1 cellular context compared by ENCODE assay signal in the genomic region with DNA sequence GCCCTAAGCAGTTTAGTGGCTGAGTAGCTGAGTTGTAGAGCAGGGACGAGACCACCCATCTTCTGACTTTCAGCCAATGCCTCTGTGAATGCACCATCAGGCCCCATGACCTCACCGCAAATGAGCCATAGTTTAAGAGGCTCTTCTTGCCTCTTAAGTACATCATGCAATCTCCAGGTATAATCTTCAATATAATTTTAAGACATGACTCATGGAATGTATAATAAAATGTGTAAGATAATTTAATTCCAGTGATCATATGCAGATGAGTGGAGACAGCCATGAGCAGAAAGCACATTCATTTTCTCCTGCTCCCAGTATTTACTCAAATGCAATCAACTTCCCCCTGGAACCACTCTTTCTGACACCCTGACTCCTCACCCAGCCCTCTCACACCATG.
TF ChIP-seq lines count a peak whose summit lies in the region.

No MANE protein-coding gene starts in this region.

TF ChIP-seq in WTC11, 78 proteins besides CTCF, POLR2A, EP300 and RAD21 (continued from another document):
- TF ChIP-seq, protein P1, sequence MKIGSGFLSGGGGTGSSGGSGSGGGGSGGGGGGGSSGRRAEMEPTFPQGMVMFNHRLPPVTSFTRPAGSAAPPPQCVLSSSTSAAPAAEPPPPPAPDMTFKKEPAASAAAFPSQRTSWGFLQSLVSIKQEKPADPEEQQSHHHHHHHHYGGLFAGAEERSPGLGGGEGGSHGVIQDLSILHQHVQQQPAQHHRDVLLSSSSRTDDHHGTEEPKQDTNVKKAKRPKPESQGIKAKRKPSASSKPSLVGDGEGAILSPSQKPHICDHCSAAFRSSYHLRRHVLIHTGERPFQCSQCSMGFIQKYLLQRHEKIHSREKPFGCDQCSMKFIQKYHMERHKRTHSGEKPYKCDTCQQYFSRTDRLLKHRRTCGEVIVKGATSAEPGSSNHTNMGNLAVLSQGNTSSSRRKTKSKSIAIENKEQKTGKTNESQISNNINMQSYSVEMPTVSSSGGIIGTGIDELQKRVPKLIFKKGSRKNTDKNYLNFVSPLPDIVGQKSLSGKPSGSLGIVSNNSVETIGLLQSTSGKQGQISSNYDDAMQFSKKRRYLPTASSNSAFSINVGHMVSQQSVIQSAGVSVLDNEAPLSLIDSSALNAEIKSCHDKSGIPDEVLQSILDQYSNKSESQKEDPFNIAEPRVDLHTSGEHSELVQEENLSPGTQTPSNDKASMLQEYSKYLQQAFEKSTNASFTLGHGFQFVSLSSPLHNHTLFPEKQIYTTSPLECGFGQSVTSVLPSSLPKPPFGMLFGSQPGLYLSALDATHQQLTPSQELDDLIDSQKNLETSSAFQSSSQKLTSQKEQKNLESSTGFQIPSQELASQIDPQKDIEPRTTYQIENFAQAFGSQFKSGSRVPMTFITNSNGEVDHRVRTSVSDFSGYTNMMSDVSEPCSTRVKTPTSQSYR (CRISPR knock-in tag; IDR thresholded peaks at IDR 0.05), result no peak
- TF ChIP-seq, protein P2, sequence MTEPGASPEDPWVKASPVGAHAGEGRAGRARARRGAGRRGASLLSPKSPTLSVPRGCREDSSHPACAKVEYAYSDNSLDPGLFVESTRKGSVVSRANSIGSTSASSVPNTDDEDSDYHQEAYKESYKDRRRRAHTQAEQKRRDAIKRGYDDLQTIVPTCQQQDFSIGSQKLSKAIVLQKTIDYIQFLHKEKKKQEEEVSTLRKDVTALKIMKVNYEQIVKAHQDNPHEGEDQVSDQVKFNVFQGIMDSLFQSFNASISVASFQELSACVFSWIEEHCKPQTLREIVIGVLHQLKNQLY (CRISPR knock-in tag; IDR thresholded peaks at IDR 0.05), result no peak
- TF ChIP-seq NFE2L1 (CRISPR knock-in tag; IDR thresholded peaks at IDR 0.05), result no peak
- TF ChIP-seq FOXK1 (CRISPR knock-in tag; IDR thresholded peaks at IDR 0.05), result no peak
- no peak for TF ChIP-seq OVOL2 (CRISPR knock-in tag; IDR thresholded peaks at IDR 0.05; ENCODE audit: borderline replicate concordance)
- TF ChIP-seq MXD4 (CRISPR knock-in tag; IDR thresholded peaks at IDR 0.05; ENCODE audit: borderline replicate concordance), result no peak
- no peak for TF ChIP-seq NR3C1 (CRISPR knock-in tag; conservative IDR thresholded peaks at IDR 0.05; ENCODE audit: low read depth)
- no peak for TF ChIP-seq EMX1 (CRISPR knock-in tag; IDR thresholded peaks at IDR 0.05)
- no peak for TF ChIP-seq TP53 (CRISPR knock-in tag; IDR thresholded peaks at IDR 0.05)
- TF ChIP-seq ZNF232 (CRISPR knock-in tag; IDR thresholded peaks at IDR 0.05), result no peak
- TF ChIP-seq, protein P3, sequence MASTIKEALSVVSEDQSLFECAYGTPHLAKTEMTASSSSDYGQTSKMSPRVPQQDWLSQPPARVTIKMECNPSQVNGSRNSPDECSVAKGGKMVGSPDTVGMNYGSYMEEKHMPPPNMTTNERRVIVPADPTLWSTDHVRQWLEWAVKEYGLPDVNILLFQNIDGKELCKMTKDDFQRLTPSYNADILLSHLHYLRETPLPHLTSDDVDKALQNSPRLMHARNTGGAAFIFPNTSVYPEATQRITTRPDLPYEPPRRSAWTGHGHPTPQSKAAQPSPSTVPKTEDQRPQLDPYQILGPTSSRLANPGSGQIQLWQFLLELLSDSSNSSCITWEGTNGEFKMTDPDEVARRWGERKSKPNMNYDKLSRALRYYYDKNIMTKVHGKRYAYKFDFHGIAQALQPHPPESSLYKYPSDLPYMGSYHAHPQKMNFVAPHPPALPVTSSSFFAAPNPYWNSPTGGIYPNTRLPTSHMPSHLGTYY (CRISPR knock-in tag; IDR thresholded peaks at IDR 0.05), result no peak
- no peak for TF ChIP-seq JAZF1 (CRISPR knock-in tag; IDR thresholded peaks at IDR 0.05)
